9 cellular contexts compared by ENCODE assay signal in the genomic region with DNA sequence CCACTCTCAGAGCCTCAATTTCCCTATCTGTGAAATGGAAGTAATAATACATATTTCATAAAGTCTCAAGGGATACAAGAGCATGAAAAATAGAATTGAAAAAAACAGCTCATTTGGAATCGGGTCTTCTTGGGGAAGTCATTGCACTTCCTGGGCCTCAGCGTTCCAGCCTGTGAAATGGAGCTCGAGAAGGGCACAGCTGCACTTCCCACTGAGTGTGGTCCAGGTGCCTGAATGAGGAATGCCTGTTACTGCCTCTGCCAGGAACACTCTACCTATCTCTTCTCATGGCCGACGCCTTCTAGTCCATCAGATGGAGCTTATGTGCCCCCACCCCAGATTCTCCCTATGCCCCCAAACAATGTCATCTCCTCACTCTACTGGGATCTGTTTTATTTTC. TPM values are rescaled to one million over a fixed set of nuclear protein-coding genes. Genes with fewer than 3 reads are reported as not detected.
A peak's percentile ranks its signal among the peaks of the same experiment; 100 is the strongest.
DNase-seq lines count a peak whose midpoint lies in the region; ATAC-seq and TF ChIP-seq lines count a peak whose summit lies in the region.
"Had no signal": no experiment of that assay in that cellular context is flagged by ENCODE, and none has a peak within 500 bp of the region (broad histone marks: within the 10 kb centered on the region; RNA-seq: fewer than 3 reads in every experiment).

No MANE protein-coding gene starts in this region.

- DNase-seq in mammary epithelial cell (no peak), neuronal stem cell (ENCODE audit: low spot score) (no peak), NCI-H1092 treated with DMSO at 0.1 percent for 48 hours (lab: John Stamatoyannopoulos, UW) (no peak), NOMO-1 treated with DMSO at 0.1 percent for 48 hours (lab: John Stamatoyannopoulos, UW; ENCODE audit: unreplicated experiment) (no peak), NCI-H345 treated with DMSO at 0.1 percent for 48 hours (lab: John Stamatoyannopoulos, UW; ENCODE audit: unreplicated experiment) (no peak)
- DNase-seq: activated CD8-positive, alpha-beta memory T cell treated with anti-CD3 and anti-CD28 coated beads, Interleukin-2, amount 50 U/mL, for 4 hours had no signal

- no peak overlapping the region for H2BK120ac ChIP-seq in neuronal stem cell (ENCODE audit: low read depth, low read length)

- intact Hi-C loops in mammary epithelial cell (cut with micrococcal nuclease): no loop called here

- H3K4me2 ChIP-seq in BLaER1 treated with 17β-estradiol and CSF1 and Interleukin-3, amounts not matched to agents 10 nM and 100 nM: peak overlapping the region; percentile 88 to 100 (median 94)
- H3K4me2 ChIP-seq in mammary epithelial cell (ENCODE audit: insufficient read depth, low read depth, low read length) (peak overlapping the region; percentile 95), neuronal stem cell (ENCODE audit: insufficient read depth, low read length, poor library complexity, severe bottlenecking) (no peak overlapping the region)

- H3K36me3 ChIP-seq in BLaER1 treated with 17β-estradiol and CSF1 and Interleukin-3, amounts not matched to agents 10 nM and 100 nM: peaks cover 0 to 11% (median 4%) of the 10 kb centered on the region in 11 experiments; a peak in 12 of 22 replicates
- H3K36me3 ChIP-seq in HUES64 (ENCODE audit: insufficient read depth, low read length) (no peaks in the 10 kb centered on the region), mammary epithelial cell (ENCODE audit: insufficient read depth, low read length) (no peaks in the 10 kb centered on the region), neuronal stem cell (replicated peaks in 1 of 2; ENCODE audit: control insufficient read depth in 2 of 2, insufficient read depth in 2 of 2, low read length in 2 of 2) (no peaks in the 10 kb centered on the region)

- no peak overlapping the region for H3K23ac ChIP-seq in neuronal stem cell (ENCODE audit: low read depth, low read length, poor library complexity)

- ATAC-seq in HG03039 (IDR thresholded peaks at IDR 0.05; ENCODE audit: unreplicated experiment): no peak

- H4K8ac ChIP-seq in neuronal stem cell (ENCODE audit: low read depth, low read length): no peak overlapping the region

- in situ Hi-C loops in mammary epithelial cell (cut with MboI; ENCODE audit: low sequenced_read_pairs in 2 of 2): no loop called here

- CTCF ChIA-PET in mammary epithelial cell (lab: Charles Lee; ENCODE audit: low non-redundant PET): no interaction called here

- H4K91ac ChIP-seq in neuronal stem cell (ENCODE audit: low read depth, low read length, poor library complexity): no peak overlapping the region

- no peaks in the 10 kb centered on the region for H3K79me2 ChIP-seq in mammary epithelial cell (ENCODE audit: insufficient read depth, low read length)

- H4K20me1 ChIP-seq in BLaER1 treated with 17β-estradiol and CSF1 and Interleukin-3, amounts not matched to agents 10 nM and 100 nM: peaks cover 0 to 24% (median 0%) of the 10 kb centered on the region in 11 experiments; a peak in 7 of 22 replicates
- H4K20me1 ChIP-seq in mammary epithelial cell (ENCODE audit: insufficient read depth, low read length): peaks cover 2% of the 10 kb centered on the region

- peaks cover 0 to 23% (median 0%) of the 10 kb centered on the region in 11 experiments; a peak in 3 of 22 replicates for H3K27me3 ChIP-seq in BLaER1 treated with 17β-estradiol and CSF1 and Interleukin-3, amounts not matched to agents 10 nM and 100 nM
- H3K27me3 ChIP-seq in HUES64 (ENCODE audit: insufficient read depth, low read length): peaks cover 24% of the 10 kb centered on the region
- no peaks in the 10 kb centered on the region for H3K27me3 ChIP-seq in mammary epithelial cell (ENCODE audit: insufficient read depth, low read length)
- H3K27me3 ChIP-seq in neuronal stem cell (ENCODE audit: control insufficient read depth in 3 of 3, insufficient read depth in 3 of 3, low read depth in 1 of 3, low read length in 3 of 3): peaks cover 0 to 29% (median 0%) of the 10 kb centered on the region in 3 experiments

- H3K14ac ChIP-seq in neuronal stem cell (ENCODE audit: low read length): no peak overlapping the region

- peak overlapping the region in 10 of 11 experiments; percentile 70 to 93 (median 88); a peak in 17 of 22 replicates for H3K9ac ChIP-seq in BLaER1 treated with 17β-estradiol and CSF1 and Interleukin-3, amounts not matched to agents 10 nM and 100 nM
- H3K9ac ChIP-seq in HUES64 (ENCODE audit: low read depth, low read length) (no peak overlapping the region), mammary epithelial cell (ENCODE audit: insufficient read depth, low read length) (no peak overlapping the region), neuronal stem cell (ENCODE audit: low read depth, low read length, poor library complexity) (no peak overlapping the region)

- H2BK15ac ChIP-seq in neuronal stem cell (ENCODE audit: low read length): no peak overlapping the region

- H2BK5ac ChIP-seq in neuronal stem cell (ENCODE audit: low read length): no peak overlapping the region

- H3K18ac ChIP-seq in neuronal stem cell (ENCODE audit: low read length): no peak overlapping the region

- H2AK5ac ChIP-seq in neuronal stem cell (ENCODE audit: low read depth, low read length): no peak overlapping the region

- no peak for TF ChIP-seq CTCF in mammary epithelial cell (conservative IDR thresholded peaks at IDR 0.05 in 1 of 2, IDR thresholded peaks at IDR 0.05 in 1 of 2; ENCODE audit: extremely low read depth in 1 of 2, insufficient read depth in 1 of 2, low read depth in 1 of 2, low read length in 2 of 2)

- no peaks in the 10 kb centered on the region for H3K9me3 ChIP-seq in BLaER1 treated with 17β-estradiol and CSF1 and Interleukin-3, amounts not matched to agents 10 nM and 100 nM (replicated peaks in 1 of 11)
- H3K9me3 ChIP-seq in HUES64 (ENCODE audit: insufficient read depth, low read depth, low read length) (no peaks in the 10 kb centered on the region), mammary epithelial cell (replicated peaks; ENCODE audit: insufficient read depth, low read length) (no peaks in the 10 kb centered on the region), neuronal stem cell (replicated peaks in 1 of 2; ENCODE audit: control insufficient read depth in 2 of 2, insufficient read depth in 1 of 2, low read depth in 1 of 2, low read length in 2 of 2) (no peaks in the 10 kb centered on the region)

- dilution Hi-C loops in mammary epithelial cell (cut with HindIII; ENCODE audit: low sequenced_read_pairs): loop anchor here (5.0 kb wide), 1 partner anchor 57 kb away; no protein-coding TSS in a partner anchor

- H2BK12ac ChIP-seq in neuronal stem cell (ENCODE audit: low read length): no peak overlapping the region

- BruUV-seq in mammary epithelial cell (replicated peaks; lab: Mats Ljungman, UMichigan): no TSS peak

- 78% methylated on average over 5 of the region's 5 CpGs for WGBS in HUES64
- 94% methylated on average over 5 of the region's 5 CpGs for WGBS in mammary epithelial cell (ENCODE audit: low coverage, missing lambda C conversion rate)
- no CpG with 5 or more reads among the region's 5 CpGs for WGBS in neuronal stem cell (ENCODE audit: extremely low coverage in 2 of 2, insufficient read length in 2 of 2, insufficient replicate concordance in 1 of 2), 2 donors

- peak overlapping the region in 8 of 11 experiments; percentile 82 to 93 (median 87); a peak in 14 of 22 replicates for H3K27ac ChIP-seq in BLaER1 treated with 17β-estradiol and CSF1 and Interleukin-3, amounts not matched to agents 10 nM and 100 nM
- H3K27ac ChIP-seq in HUES64 (ENCODE audit: low read depth, low read length) (no peak overlapping the region), mammary epithelial cell (ENCODE audit: insufficient read depth, low read depth, low read length) (no peak overlapping the region), neuronal stem cell (replicated peaks; ENCODE audit: low read length) (no peak overlapping the region)

- H3K4ac ChIP-seq in neuronal stem cell (ENCODE audit: low read length): no peak overlapping the region

- no peaks in the 10 kb centered on the region for H3K79me1 ChIP-seq in neuronal stem cell (ENCODE audit: low read depth, low read length)

- peaks cover 50 to 79% (median 75%) of the 10 kb centered on the region in 10 experiments for H3K4me1 ChIP-seq in BLaER1 treated with 17β-estradiol and CSF1 and Interleukin-3, amounts not matched to agents 10 nM and 100 nM
- H3K4me1 ChIP-seq in HUES64 (ENCODE audit: insufficient read depth, low read length): peaks cover 7% of the 10 kb centered on the region; the same call in 1 of the 2 replicates
- peaks cover 27% of the 10 kb centered on the region for H3K4me1 ChIP-seq in mammary epithelial cell (ENCODE audit: insufficient read depth, low read length)
- H3K4me1 ChIP-seq in neuronal stem cell (ENCODE audit: control insufficient read depth in 2 of 2, insufficient read depth in 1 of 2, low read depth in 1 of 2, low read length in 2 of 2): peaks cover 8 to 14% of the 10 kb centered on the region in 2 donors

- H3K4me3 ChIP-seq in BLaER1 treated with 17β-estradiol and CSF1 and Interleukin-3, amounts not matched to agents 10 nM and 100 nM: peak overlapping the region; percentile 61 to 96 (median 90); a peak in 17 of 20 replicates
- H3K4me3 ChIP-seq in HUES64 (ENCODE audit: low read length) (peak overlapping the region; percentile 63; the same call in 1 of the 2 replicates), mammary epithelial cell (replicated peaks in 1 of 3; ENCODE audit: insufficient read depth in 1 of 3, low read depth in 2 of 3, low read length in 3 of 3) (no peak overlapping the region), neuronal stem cell (ENCODE audit: low read length in 2 of 2) (peak overlapping the region in 1 of 2 donors; percentile 61)

- no peak overlapping the region for H2AFZ ChIP-seq in mammary epithelial cell (ENCODE audit: low read depth, low read length)
- peak overlapping the region; percentile 98 for H2AFZ ChIP-seq in neuronal stem cell (ENCODE audit: low read length)

RNA-seq across cellular contexts. Expression of gene NEURL1B, which starts 0.9 kb away (rescaled TPM):
- polyA plus RNA-seq in HUES64 (2013, experiment 1 of 2): 3.8 TPM
- 5.1 TPM for polyA plus RNA-seq in HUES64 (2013, experiment 2 of 2)
- total RNA-seq in mammary epithelial cell: 1 to 10 TPM in 1 of 2 donors, under 1 TPM in 1; 0.50 to 2.9 TPM
- 1.5 TPM for polyA plus RNA-seq in mammary epithelial cell
- 0.36 TPM for polyA minus RNA-seq in mammary epithelial cell
- polyA plus RNA-seq in neuronal stem cell (2013, experiment 1 of 2): 8.1 TPM
- 8.2 TPM for polyA plus RNA-seq in neuronal stem cell (2013, experiment 2 of 2)

Comparison
In these comparisons a context has a peak if more than half of its experiments do, and no peak if none do; other contexts are left out.
1. H3K27ac ChIP-seq: peak in BLaER1 treated with 17β-estradiol and CSF1 and Interleukin-3, amounts not matched to agents 10 nM and 100 nM (8 of 11); none in HUES64 (single experiment), mammary epithelial cell (single experiment) and neuronal stem cell (single experiment).
2. H3K4me3 ChIP-seq: peak in BLaER1 treated with 17β-estradiol and CSF1 and Interleukin-3, amounts not matched to agents 10 nM and 100 nM (10 of 10) and HUES64 (single experiment); none in mammary epithelial cell (0 of 3).
3. H3K9ac ChIP-seq: peak in BLaER1 treated with 17β-estradiol and CSF1 and Interleukin-3, amounts not matched to agents 10 nM and 100 nM (10 of 11); none in HUES64 (single experiment), mammary epithelial cell (single experiment) and neuronal stem cell (single experiment).